In genomic region chr9:68934319-68934644, GRCh38 we compare ENCODE assay signal across 16 cellular contexts.
DNase-seq lines count a peak whose midpoint lies in the region; ATAC-seq, FAIRE-seq and TF ChIP-seq lines count a peak whose summit lies in the region.
"Had no signal": no experiment of that assay in that cellular context is flagged by ENCODE, and none has a peak within 500 bp of the region (broad histone marks: within the 10 kb centered on the region; RNA-seq: fewer than 3 reads in every experiment).

No MANE protein-coding gene starts in this region.

- no peaks in the 10 kb centered on the region for H4K20me1 ChIP-seq in GM12878 (ENCODE audit: control insufficient read depth, insufficient read depth)
- H4K20me1 ChIP-seq in PC-9 (ENCODE audit: insufficient read depth): no peaks in the 10 kb centered on the region
- no peaks in the 10 kb centered on the region for H4K20me1 ChIP-seq in GM23338 (replicated peaks; ENCODE audit: insufficient read depth)

- H3F3A ChIP-seq in PC-9 (ENCODE audit: insufficient read depth, low read depth) (no peaks in the 10 kb centered on the region), GM23338 (replicated peaks; ENCODE audit: low read depth) (no peaks in the 10 kb centered on the region)

- no peak for TF ChIP-seq RAD21 in GM12878 (IDR thresholded peaks at IDR 0.05; ENCODE audit: insufficient read depth, low read depth, low read length)

- H3K4me3 Mint-ChIP-seq in nephron: no peak overlapping the region
- H3K4me3 Mint-ChIP-seq in stimulated activated effector memory CD8-positive, alpha-beta T cell treated with anti-CD3 and anti-CD28 coated beads, Interleukin-12 subunit alpha, Interleukin-12 subunit beta, amount 100 ng/mL, for 72 hours: no peak overlapping the region
- H3K4me3 Mint-ChIP-seq in GM23338: no peak overlapping the region
- H3K4me3 Mint-ChIP-seq: B cell; CD4-positive, alpha-beta memory T cell had no signal

- H3K27me3 ChIP-seq in GM12878 (replicated peaks in 1 of 2; ENCODE audit: control insufficient read depth in 2 of 2, insufficient read depth in 2 of 2, low read length in 1 of 2): no peaks in the 10 kb centered on the region
- peaks cover 47% of the 10 kb centered on the region for H3K27me3 ChIP-seq in PC-9 (ENCODE audit: insufficient read depth, low read depth)
- H3K27me3 ChIP-seq in GM23338 (ENCODE audit: insufficient read depth): no peaks in the 10 kb centered on the region

- H3K27ac Mint-ChIP-seq in nephron (peak overlapping the region in 2 of 3 experiments; percentile 68 to 85), GM23338 (no peak overlapping the region)
- H3K27ac Mint-ChIP-seq in stimulated activated effector memory CD8-positive, alpha-beta T cell treated with anti-CD3 and anti-CD28 coated beads, Interleukin-12 subunit alpha, Interleukin-12 subunit beta, amount 100 ng/mL, for 72 hours: peak overlapping the region; percentile 0
- H3K27ac Mint-ChIP-seq: B cell had no signal

- in situ Hi-C loops in GM12878 (cut with MboI): no loop called here

- no peak overlapping the region; the same call in 1 of the 2 replicates for H3K9ac ChIP-seq in GM12878 (ENCODE audit: control insufficient read depth, insufficient read depth, low read length)
- H3K9ac ChIP-seq: GM23248 had no signal

- H3K36me3 ChIP-seq in GM12878 (ENCODE audit: control insufficient read depth in 2 of 2, insufficient read depth in 2 of 2, low read length in 1 of 2): peaks cover 0 to 2% of the 10 kb centered on the region in 2 experiments; a peak in 3 of 4 replicates
- no peaks in the 10 kb centered on the region for H3K36me3 ChIP-seq in PC-9 (ENCODE audit: low read depth)
- no peaks in the 10 kb centered on the region for H3K36me3 ChIP-seq in GM23338 (ENCODE audit: insufficient read depth)

- no peak for DNase-seq in GM18507 (ENCODE audit: extremely low spot score, insufficient read length, low read depth)
- DNase-seq in GM12878 (ENCODE audit: low read depth, low spot score): no peak
- DNase-seq in stimulated activated effector memory CD8-positive, alpha-beta T cell treated with anti-CD3 and anti-CD28 coated beads, Interleukin-12 subunit alpha, Interleukin-12 subunit beta, amount 100 ng/mL, for 72 hours (ENCODE audit: low spot score in 2 of 2): no peak
- DNase-seq in 8988T: no peak
- DNase-seq in PC-9: no peak
- no peak for DNase-seq in GM23338 (ENCODE audit: low spot score)
- DNase-seq: CD4-positive, alpha-beta memory T cell; DMS79; GM23248; H7; IMR-90 had no signal

- no peaks in the 10 kb centered on the region for H3K36me3 Mint-ChIP-seq in nephron (ENCODE audit: low read depth)
- no peaks in the 10 kb centered on the region for H3K36me3 Mint-ChIP-seq in stimulated activated effector memory CD8-positive, alpha-beta T cell treated with anti-CD3 and anti-CD28 coated beads, Interleukin-12 subunit alpha, Interleukin-12 subunit beta, amount 100 ng/mL, for 72 hours
- peaks cover 8% of the 10 kb centered on the region; the same call in 1 of the 3 replicates for H3K36me3 Mint-ChIP-seq in GM23338 (ENCODE audit: low read depth)
- H3K36me3 Mint-ChIP-seq: CD4-positive, alpha-beta memory T cell had no signal

- TF ChIP-seq POLR2A in GM12878 (IDR thresholded peaks at IDR 0.05; ENCODE audit: low read depth, low read length): no peak

- peaks cover 9% of the 10 kb centered on the region for H3K4me1 Mint-ChIP-seq in nephron
- H3K4me1 Mint-ChIP-seq in stimulated activated effector memory CD8-positive, alpha-beta T cell treated with anti-CD3 and anti-CD28 coated beads, Interleukin-12 subunit alpha, Interleukin-12 subunit beta, amount 100 ng/mL, for 72 hours: no peaks in the 10 kb centered on the region
- H3K4me1 Mint-ChIP-seq in GM23338: 0 out of 3 replicates have a peak, but pooled peaks cover 2% of the 10 kb centered on the region

- 36% methylated on average over 1 of the region's 1 CpG for WGBS in GM12878 (ENCODE audit: insufficient coverage, insufficient replicate concordance, low lambda C conversion rate, missing lambda C conversion rate)

- FAIRE-seq in GM18507 (lab: Jason Lieb, UNC) (peak; percentile 24), GM12878 (lab: Jason Lieb, UNC) (no peak)
- FAIRE-seq: A204.1 had no signal

- RAD21 ChIA-PET in GM12878 (lab: Charles Lee; ENCODE audit: unreplicated experiment): interaction anchor here (1.0 kb wide), 1 partner anchor 226 kb away, joined by 6 read pairs; no protein-coding TSS in a partner anchor

- TF ChIP-seq CTCF in GM12878 (IDR thresholded peaks at IDR 0.05 in 2 of 3, conservative IDR thresholded peaks at IDR 0.05 in 1 of 3; ENCODE audit: control insufficient read depth in 2 of 3, extremely low read depth in 1 of 3, insufficient read depth in 1 of 3, low read depth in 3 of 3, low read length in 3 of 3) (no peak), nephron (IDR thresholded peaks at IDR 0.05; ENCODE audit: unreplicated experiment in 3 of 3) (no peak), PC-9 (conservative IDR thresholded peaks at IDR 0.05) (no peak), GM23338 (conservative IDR thresholded peaks at IDR 0.05; ENCODE audit: low read depth in 2 of 2) (no peak)

- H3K9me3 ChIP-seq in GM12878 (replicated peaks; ENCODE audit: control insufficient read depth, insufficient read depth, low read length) (no peaks in the 10 kb centered on the region), PC-9 (ENCODE audit: insufficient read depth, low read depth) (no peaks in the 10 kb centered on the region)

- CTCF ChIA-PET in GM12878 (lab: Yijun Ruan, JAX) (interaction anchor here (1.0 to 1.2 kb wide), 5 partner anchors 9 to 350 kb away, joined by 3 to 4 read pairs (median 3); no protein-coding TSS in a partner anchor), PC-9 (lab: Charles Lee) (no interaction called here)

- no peak overlapping the region for H3K4me3 ChIP-seq in GM12878
- no peak overlapping the region for H3K4me3 ChIP-seq in PC-9
- H3K4me3 ChIP-seq in GM23338: no peak overlapping the region
- H3K4me3 ChIP-seq: GM23248 had no signal

- no peak for ATAC-seq in GM12878
- no peak for ATAC-seq in stimulated activated effector memory CD8-positive, alpha-beta T cell treated with anti-CD3 and anti-CD28 coated beads, Interleukin-12 subunit alpha, Interleukin-12 subunit beta, amount 100 ng/mL, for 72 hours
- ATAC-seq in HG02970 (IDR thresholded peaks at IDR 0.05; ENCODE audit: low FRiP score, unreplicated experiment): no peak
- ATAC-seq in GM23338: no peak

- H3K4me1 ChIP-seq in GM12878 (ENCODE audit: control insufficient read depth, insufficient read depth, low read length) (peaks cover 22% of the 10 kb centered on the region), PC-9 (replicated peaks; ENCODE audit: insufficient read depth) (no peaks in the 10 kb centered on the region), GM23338 (ENCODE audit: insufficient read depth) (no peaks in the 10 kb centered on the region)

- intact Hi-C loops in GM12878 (cut with micrococcal nuclease; ENCODE audit: unreplicated experiment) (no loop called here), PC-9 (cut with micrococcal nuclease; ENCODE audit: unreplicated experiment) (no loop called here)

- SMC1A ChIA-PET in GM12878 (lab: Charles Lee; ENCODE audit: uncharacterized antibody, unreplicated experiment): interaction anchor here (0.8 to 1.2 kb wide), 3 partner anchors 15 to 39 kb away, joined by 3 to 5 read pairs (median 4); no protein-coding TSS in a partner anchor

- peak overlapping the region; percentile 88 for H3K27ac ChIP-seq in GM12878 (ENCODE audit: control insufficient read depth, insufficient read depth)
- no peak overlapping the region for H3K27ac ChIP-seq in PC-9
- H3K27ac ChIP-seq in GM23338 (ENCODE audit: low read depth): no peak overlapping the region
- H3K27ac ChIP-seq: C4-2B, GM23248 had no signal

- H3K79me2 ChIP-seq in GM12878 (ENCODE audit: control insufficient read depth, insufficient read depth, low read length) (no peaks in the 10 kb centered on the region), PC-9 (ENCODE audit: low read depth) (no peaks in the 10 kb centered on the region), GM23338 (replicated peaks; ENCODE audit: insufficient read depth) (no peaks in the 10 kb centered on the region)

- peaks cover 2% of the 10 kb centered on the region for H3K9me3 Mint-ChIP-seq in nephron
- H3K9me3 Mint-ChIP-seq in stimulated activated effector memory CD8-positive, alpha-beta T cell treated with anti-CD3 and anti-CD28 coated beads, Interleukin-12 subunit alpha, Interleukin-12 subunit beta, amount 100 ng/mL, for 72 hours: no peaks in the 10 kb centered on the region
- H3K9me3 Mint-ChIP-seq in GM23338: no peaks in the 10 kb centered on the region

- H3K9me2 ChIP-seq in PC-9 (ENCODE audit: insufficient read depth): no peaks in the 10 kb centered on the region
- H3K9me2 ChIP-seq in GM23338 (ENCODE audit: insufficient read depth): peaks cover 2% of the 10 kb centered on the region; the same call in 1 of the 2 replicates

- BruUV-seq in GM12878 (replicated peaks; lab: Mats Ljungman, UMichigan) (no TSS peak), PC-9 (replicated peaks; lab: Mats Ljungman, UMichigan) (no TSS peak)

- POLR2A ChIA-PET in GM12878 (lab: Charles Lee) (no interaction called here), PC-9 (lab: Charles Lee; ENCODE audit: unreplicated experiment) (no interaction called here)

- H2AFZ ChIP-seq in GM12878 (ENCODE audit: control insufficient read depth, low read depth, low read length): no peak overlapping the region
- no peak overlapping the region for H2AFZ ChIP-seq in PC-9
- H2AFZ ChIP-seq in GM23338: no peak overlapping the region
- H2AFZ ChIP-seq: GM23248 had no signal

- H3K4me2 ChIP-seq in GM12878 (ENCODE audit: control insufficient read depth, insufficient read depth) (peak overlapping the region; percentile 28; the same call in 1 of the 2 replicates), PC-9 (no peak overlapping the region), GM23338 (no peak overlapping the region)

- no peak for TF ChIP-seq EP300 in GM12878 (IDR thresholded peaks at IDR 0.05; ENCODE audit: borderline replicate concordance in 1 of 2, control insufficient read depth in 1 of 2, low read depth in 2 of 2, low read length in 2 of 2)

- peaks cover 3% of the 10 kb centered on the region for H3K27me3 Mint-ChIP-seq in nephron (ENCODE audit: low read depth)
- H3K27me3 Mint-ChIP-seq in GM23338 (ENCODE audit: insufficient read depth, low read depth, poor library complexity): peaks cover 2% of the 10 kb centered on the region
- H3K27me3 Mint-ChIP-seq: B cell had no signal

TF ChIP-seq in GM12878, 131 proteins besides CTCF, POLR2A, EP300 and RAD21:
- TF ChIP-seq HDGF (IDR thresholded peaks at IDR 0.05): no peak

TF ChIP-seq in GM23338, 12 proteins besides CTCF, POLR2A, EP300 and RAD21 (continues in another document):
- TF ChIP-seq POLR2AphosphoS5 (IDR thresholded peaks at IDR 0.05; ENCODE audit: low read depth) (no peak), EZH2phosphoT487 (IDR thresholded peaks at IDR 0.05; ENCODE audit: unreplicated experiment) (no peak), CREB1 (CRISPR knock-in tag; IDR thresholded peaks at IDR 0.05; ENCODE audit: low read depth) (no peak), ZNF331 (CRISPR knock-in tag; IDR thresholded peaks at IDR 0.05; ENCODE audit: low read depth) (no peak)
